Comparison of ENCODE assay signal across 1 cellular context in the genomic region with DNA sequence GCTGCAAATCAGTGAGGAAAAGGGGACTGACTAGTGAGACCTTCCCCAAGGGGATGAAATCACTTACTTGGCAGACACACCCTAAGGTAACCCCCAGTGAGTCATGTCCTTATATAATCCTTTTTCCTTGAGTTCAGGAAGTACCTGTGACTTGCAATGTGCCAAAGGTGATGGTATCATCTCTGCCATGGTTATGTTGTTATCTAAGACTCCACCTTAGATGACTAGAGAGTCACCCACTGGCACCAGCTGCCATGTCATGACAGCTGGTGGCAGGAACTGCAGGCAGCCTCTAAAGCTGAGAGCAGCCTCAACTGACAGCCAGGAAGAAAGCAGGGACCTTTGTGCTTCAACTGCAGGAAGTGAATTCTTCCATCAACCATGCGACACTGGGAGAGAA.
TF ChIP-seq lines count a peak whose summit lies in the region.

No MANE protein-coding gene starts in this region.

TF ChIP-seq in K562, 482 proteins besides CTCF, POLR2A, EP300 and RAD21:
- TF ChIP-seq KDM1A (IDR thresholded peaks at IDR 0.05) (0 out of 4 replicates have a peak, but pooled peaks of 1 of the 2 experiments have one; percentile 15), ZEB2 (IDR thresholded peaks at IDR 0.05) (0 out of 2 replicates have a peak, but pooled peaks have one; percentile 24), POLR3A (IDR thresholded peaks at IDR 0.05; ENCODE audit: borderline replicate concordance, extremely low read depth, insufficient read depth, insufficient read length) (no peak), JUND (IDR thresholded peaks at IDR 0.05; ENCODE audit: borderline replicate concordance, low read depth, low read length) (0 out of 2 replicates have a peak, but pooled peaks have one; percentile 6), JUND (tag; IDR thresholded peaks at IDR 0.05; ENCODE audit: borderline replicate concordance, low read depth, low read length) (no peak; the same call in 2 of the 3 replicates), ARID1B (IDR thresholded peaks at IDR 0.05) (0 out of 2 replicates have a peak, but pooled peaks have one; percentile 13), CBX2 (IDR thresholded peaks at IDR 0.05; ENCODE audit: insufficient read depth, low read length, poor library complexity, severe bottlenecking) (no peak), FOSL1 (tag; conservative IDR thresholded peaks at IDR 0.05) (peak; percentile 41; the same call in 1 of the 2 replicates), ZNF384 (IDR thresholded peaks at IDR 0.05; ENCODE audit: low read depth, low read length) (no peak), CTBP1 (IDR thresholded peaks at IDR 0.05; ENCODE audit: borderline replicate concordance) (0 out of 2 replicates have a peak, but pooled peaks have one; percentile 26), CBFA2T3 (IDR thresholded peaks at IDR 0.05) (peak; percentile 52)
- TF ChIP-seq, protein P1, sequence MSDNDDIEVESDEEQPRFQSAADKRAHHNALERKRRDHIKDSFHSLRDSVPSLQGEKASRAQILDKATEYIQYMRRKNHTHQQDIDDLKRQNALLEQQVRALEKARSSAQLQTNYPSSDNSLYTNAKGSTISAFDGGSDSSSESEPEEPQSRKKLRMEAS (CRISPR knock-in tag; IDR thresholded peaks at IDR 0.05), result no peak
- TF ChIP-seq, protein P2, sequence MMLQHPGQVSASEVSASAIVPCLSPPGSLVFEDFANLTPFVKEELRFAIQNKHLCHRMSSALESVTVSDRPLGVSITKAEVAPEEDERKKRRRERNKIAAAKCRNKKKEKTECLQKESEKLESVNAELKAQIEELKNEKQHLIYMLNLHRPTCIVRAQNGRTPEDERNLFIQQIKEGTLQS (IDR thresholded peaks at IDR 0.05), result peak; percentile 72
- TF ChIP-seq, protein P2 (CRISPR knock-in tag; conservative IDR thresholded peaks at IDR 0.05), result no peak
